Comparison of ENCODE assay signal across 26 cellular contexts in genomic region chr1:148160421-148161251, GRCh38. TPM values are rescaled to one million over a fixed set of nuclear protein-coding genes. Genes with fewer than 3 reads are reported as not detected.
DNase-seq lines count a peak whose midpoint lies in the region; ATAC-seq, FAIRE-seq and TF ChIP-seq lines count a peak whose summit lies in the region.
"Had no signal": no experiment of that assay in that cellular context is flagged by ENCODE, and none has a peak within 500 bp of the region (broad histone marks: within the 10 kb centered on the region; RNA-seq: fewer than 3 reads in every experiment).

No MANE protein-coding gene starts in this region.

- no peak overlapping the region for H2BK5ac ChIP-seq in mesendoderm (ENCODE audit: low read length)

- DNase-seq in left cardiac atrium, result peak; percentile 20
- no peak for DNase-seq in right atrium auricular region (ENCODE audit: low spot score)
- DNase-seq in K562 (ENCODE audit: extremely low read depth in 1 of 4, low spot score in 3 of 4), result peak in 1 of 4 experiments; percentile 6
- peak; percentile 7 for DNase-seq in iPS-NIHi11 (ENCODE audit: low spot score)
- DNase-seq in effector memory CD4-positive, alpha-beta T cell, result no peak
- DNase-seq in Kasumi-1 (lab: John Stamatoyannopoulos, UW), result no peak
- DNase-seq in mesendoderm, result no peak
- DNase-seq in spleen, result no peak
- DNase-seq: activated CD4-positive, alpha-beta T cell treated with anti-CD3 and anti-CD28 coated beads, Interleukin-2, amount 50 U/mL, for 4 hours; activated CD8-positive, alpha-beta memory T cell treated with anti-CD3 and anti-CD28 coated beads, Interleukin-2, amount 50 U/mL, for 4 hours; DMS79; effector memory CD8-positive, alpha-beta T cell; esophagus squamous epithelium; hippocampal formation; IMR-90; mammary epithelial cell; NCI-H1105 treated with DMSO at 0.1 percent for 48 hours; NCI-H2029; NCI-H345; NCI-H774; T1000 had no signal

- H3K27ac ChIP-seq in right atrium auricular region (no peak overlapping the region), K562 (ENCODE audit: extremely low read depth, low read depth, low read length) (no peak overlapping the region), mesendoderm (ENCODE audit: low read depth, low read length) (no peak overlapping the region), spleen (no peak overlapping the region)
- no peak overlapping the region for H3K27ac ChIP-seq in effector memory CD4-positive, alpha-beta T cell (ENCODE audit: insufficient read depth, low read length, poor library complexity, severe bottlenecking)
- H3K27ac ChIP-seq: esophagus squamous epithelium, neural progenitor cell, upper lobe of left lung had no signal

- H3K4me1 ChIP-seq in right atrium auricular region (no peaks in the 10 kb centered on the region), K562 (replicated peaks in 1 of 2; ENCODE audit: control insufficient read depth in 2 of 2, insufficient read depth in 2 of 2, low read length in 2 of 2) (peaks cover 3 to 28% of the 10 kb centered on the region in 2 experiments; a peak in 3 of 5 replicates), mesendoderm (ENCODE audit: control insufficient read depth, low read depth, low read length) (no peaks in the 10 kb centered on the region), spleen (peaks cover 0 to 22% (median 0%) of the 10 kb centered on the region in 6 donors)
- H3K4me1 ChIP-seq in effector memory CD4-positive, alpha-beta T cell (ENCODE audit: control insufficient read depth, insufficient read depth, low read length, poor library complexity, severe bottlenecking), result no peaks in the 10 kb centered on the region
- H3K4me1 ChIP-seq: neural progenitor cell, upper lobe of left lung had no signal

- TF ChIP-seq CTCF in right atrium auricular region (IDR thresholded peaks at IDR 0.05) (no peak), K562 (IDR thresholded peaks at IDR 0.05 in 2 of 3, conservative IDR thresholded peaks at IDR 0.05 in 1 of 3; ENCODE audit: insufficient read depth in 2 of 3, low read depth in 1 of 3, low read length in 3 of 3) (no peak), spleen (IDR thresholded peaks at IDR 0.05 in 8 of 11, conservative IDR thresholded peaks at IDR 0.05 in 3 of 11) (no peak)

- no peaks in the 10 kb centered on the region for H4K20me1 ChIP-seq in K562 (replicated peaks; ENCODE audit: control insufficient read depth, insufficient read depth, low read length)

- H3K4ac ChIP-seq in mesendoderm (ENCODE audit: low read depth, low read length), result no peak overlapping the region

- no peaks in the 10 kb centered on the region for H3K9me1 ChIP-seq in K562 (ENCODE audit: control insufficient read depth, insufficient read depth, low read length)

- H3K4me2 ChIP-seq in K562 (ENCODE audit: insufficient read depth, low read length) (no peak overlapping the region), mesendoderm (ENCODE audit: low read length) (no peak overlapping the region)
- H3K4me2 ChIP-seq: neural progenitor cell had no signal

- in situ Hi-C loops in K562 (cut with MboI), result loop anchor here (10.0 kb wide), 1 partner anchor 84 kb away; no protein-coding TSS in a partner anchor

- H3K79me2 ChIP-seq in K562 (ENCODE audit: control insufficient read depth, insufficient read depth, low read length), result peaks cover 28% of the 10 kb centered on the region
- no peaks in the 10 kb centered on the region for H3K79me2 ChIP-seq in mesendoderm (ENCODE audit: control insufficient read depth, insufficient read depth, low read length)

- TF ChIP-seq POLR2A in K562 (conservative IDR thresholded peaks at IDR 0.05) (no peak), spleen (IDR thresholded peaks at IDR 0.05) (no peak)

- TF ChIP-seq RAD21 in K562 (CRISPR knock-in tag; conservative IDR thresholded peaks at IDR 0.05 in 1 of 2, IDR thresholded peaks at IDR 0.05 in 1 of 2), result no peak

- no peak overlapping the region for H2BK120ac ChIP-seq in mesendoderm (ENCODE audit: low read depth, low read length)

- WGBS in K562 (ENCODE audit: insufficient coverage, low coverage, missing lambda C conversion rate), result 96% methylated on average over 30 of the region's 51 CpGs
- WGBS in mesendoderm (ENCODE audit: extremely low coverage, insufficient coverage, low lambda C conversion rate), result no CpG with 5 or more reads among the region's 51 CpGs
- WGBS in spleen, 5 donors, result 86 to 96% (median 91%) methylated on average over 40 to 51 of the region's 51 CpGs

- no peak overlapping the region for H4K8ac ChIP-seq in mesendoderm (ENCODE audit: low read depth, low read length)

- no peak for TF ChIP-seq EP300 in K562 (IDR thresholded peaks at IDR 0.05; ENCODE audit: low read length)

- ATAC-seq in left cardiac atrium (peak; percentile 38 to 60), K562 (no peak)
- ATAC-seq: effector memory CD8-positive, alpha-beta T cell; GM12878 had no signal

- H3K4me3 ChIP-seq in right atrium auricular region, result no peak overlapping the region
- H3K4me3 ChIP-seq in K562, result no peak overlapping the region
- no peak overlapping the region for H3K4me3 ChIP-seq in effector memory CD4-positive, alpha-beta T cell (ENCODE audit: insufficient read depth, low read depth, low read length, poor library complexity, severe bottlenecking)
- H3K4me3 ChIP-seq in mesendoderm (ENCODE audit: low read length), result no peak overlapping the region
- no peak overlapping the region for H3K4me3 ChIP-seq in spleen
- H3K4me3 ChIP-seq: esophagus squamous epithelium, GM12878, neural progenitor cell, upper lobe of left lung had no signal

- FAIRE-seq in K562 (lab: Jason Lieb, UNC), result no peak
- FAIRE-seq: frontal cortex, GM12878, islet of Langerhans had no signal

- H3K9ac ChIP-seq in K562 (ENCODE audit: insufficient read depth in 1 of 2, low read depth in 2 of 2, low read length in 2 of 2) (no peak overlapping the region), mesendoderm (ENCODE audit: low read length) (no peak overlapping the region)
- H3K9ac ChIP-seq: neural progenitor cell had no signal

- H4K5ac ChIP-seq in mesendoderm (ENCODE audit: low read length), result no peak overlapping the region

- H3K36me3 ChIP-seq in right atrium auricular region (no peaks in the 10 kb centered on the region), K562 (ENCODE audit: control insufficient read depth, insufficient read depth, low read length) (peaks cover 34% of the 10 kb centered on the region), mesendoderm (ENCODE audit: control insufficient read depth, insufficient read depth, low read length) (no peaks in the 10 kb centered on the region), spleen (no peaks in the 10 kb centered on the region)
- no peaks in the 10 kb centered on the region for H3K36me3 ChIP-seq in effector memory CD4-positive, alpha-beta T cell (ENCODE audit: control insufficient read depth, insufficient read depth, low read length)
- H3K36me3 ChIP-seq: esophagus squamous epithelium, neural progenitor cell, upper lobe of left lung had no signal

- H2AFZ ChIP-seq in K562 (ENCODE audit: low read depth, low read length), result no peak overlapping the region
- H2AFZ ChIP-seq: neural progenitor cell had no signal

- no peak overlapping the region for H3K23ac ChIP-seq in mesendoderm (ENCODE audit: low read length)

- no peak overlapping the region for H3K56ac ChIP-seq in mesendoderm (ENCODE audit: low read length)

- H3K79me1 ChIP-seq in mesendoderm (ENCODE audit: low read length), result no peaks in the 10 kb centered on the region

- H3K27me3 ChIP-seq in right atrium auricular region (peaks cover 0 to 17% of the 10 kb centered on the region in 2 donors), K562 (ENCODE audit: control insufficient read depth in 2 of 2, insufficient read depth in 2 of 2, low read length in 2 of 2) (no peaks in the 10 kb centered on the region), mesendoderm (ENCODE audit: insufficient read depth, low read length, poor library complexity) (no peaks in the 10 kb centered on the region), spleen (replicated peaks in 1 of 7) (peaks cover 0 to 59% (median 8%) of the 10 kb centered on the region in 7 donors)
- H3K27me3 ChIP-seq in effector memory CD4-positive, alpha-beta T cell (replicated peaks; ENCODE audit: control insufficient read depth, insufficient read depth, low read length, poor library complexity, severe bottlenecking), result peaks cover 2% of the 10 kb centered on the region
- H3K27me3 ChIP-seq: neural progenitor cell had no signal

- POLR2A ChIA-PET in K562 (lab: Yijun Ruan, JAX), result no interaction called here

- no peak overlapping the region for H3K18ac ChIP-seq in mesendoderm (ENCODE audit: low read length)

- intact Hi-C loops in left cardiac atrium (cut with DNase I), result no loop called here
- intact Hi-C loops in K562 (cut with micrococcal nuclease), result no loop called here
- intact Hi-C loops in spleen (cut with DNase I; ENCODE audit: low total_unique reads), result no loop called here

- no peak overlapping the region for H2AK5ac ChIP-seq in mesendoderm (ENCODE audit: low read length)

- CTCF ChIA-PET in K562 (lab: Yijun Ruan, JAX; ENCODE audit: low intra/inter-chr PET ratio), result no interaction called here

- no peaks in the 10 kb centered on the region for H3K9me3 ChIP-seq in right atrium auricular region
- peaks cover 2% of the 10 kb centered on the region; the same call in 1 of the 2 replicates for H3K9me3 ChIP-seq in K562 (replicated peaks; ENCODE audit: control insufficient read depth, insufficient read depth, low read depth, low read length)
- H3K9me3 ChIP-seq in effector memory CD4-positive, alpha-beta T cell (ENCODE audit: control insufficient read depth, low read length), result no peaks in the 10 kb centered on the region
- no peaks in the 10 kb centered on the region for H3K9me3 ChIP-seq in spleen
- H3K9me3 ChIP-seq: esophagus squamous epithelium, upper lobe of left lung had no signal

- no TSS peak for BruUV-seq in K562 (replicated peaks; lab: Mats Ljungman, UMichigan)

- no peak overlapping the region for H2BK15ac ChIP-seq in mesendoderm (replicated peaks; ENCODE audit: low read depth)

RNA-seq across cellular contexts. Expression of gene NBPF11, which starts 8.6 kb away (rescaled TPM):
- total RNA-seq in left cardiac atrium, result 1 to 10 TPM; 3.8 to 5.0 TPM
- 1 to 10 TPM; 1.9 to 2.2 TPM for total RNA-seq in right atrium auricular region
- 27.8 and 43.3 TPM in 2 replicates for total RNA-seq in K562 (2011; cell fraction: chromatin; rRNA removed; ENCODE audit: low replicate concordance)
- 16.5 and 18.8 TPM in 2 replicates for total RNA-seq in K562 (2011; cell fraction: nucleolus; rRNA removed)
- total RNA-seq in K562 (2011; cell fraction: nucleoplasm; rRNA removed), result 22.3 and 25.0 TPM in 2 replicates
- 5.1 and 5.6 TPM in 2 replicates for total RNA-seq in K562 (2014; rRNA removed)
- 6.9 and 7.9 TPM in 2 replicates for total RNA-seq in K562 (2014; rRNA removed; fragmentation: Illumina TruSeq; extraction: Trizol)
- 8.1 and 8.7 TPM in 2 replicates for total RNA-seq in K562 (2015; rRNA removed; fragmentation: Illumina TruSeq; extraction: Trizol)
- 6.5 and 8.0 TPM in 2 replicates for total RNA-seq in K562 (2021)
- 16.5 and 17.0 TPM in 2 replicates for polyA plus RNA-seq in K562 (2011; rRNA removed)
- polyA plus RNA-seq in K562 (2011; cell fraction: cytosol; rRNA removed), result 5.7 and 8.7 TPM in 2 replicates
- polyA plus RNA-seq in K562 (2011; cell fraction: nucleus; rRNA removed), result 57.0 and 64.2 TPM in 2 replicates
- polyA plus RNA-seq in K562 (2012), result 6.3 and 9.5 TPM in 2 replicates
- 9.3 and 10.2 TPM in 2 replicates for polyA plus RNA-seq in K562 (2014; fragmentation: Illumina TruSeq; extraction: Trizol)
- 1 to 10 TPM; 2.8 to 3.3 TPM for polyA plus RNA-seq in K562 (2014; fragmentation: Nextera tagmentation; extraction: Ambion mirVana)
- polyA plus RNA-seq in K562 (2014; rRNA removed), result 9.1 and 10.1 TPM in 2 replicates
- polyA minus RNA-seq in K562 (2011; rRNA and poly(A)+ RNA removed), result 7.6 and 8.5 TPM in 2 replicates
- 2.4 and 3.9 TPM in 2 replicates for polyA minus RNA-seq in K562 (2011; cell fraction: cytosol; rRNA and poly(A)+ RNA removed)
- 12.9 and 17.0 TPM in 2 replicates for polyA minus RNA-seq in K562 (2011; cell fraction: nucleus; rRNA and poly(A)+ RNA removed)
- polyA plus RNA-seq in mesendoderm (2013, experiment 1 of 2), result 3.8 TPM
- polyA plus RNA-seq in mesendoderm (2013, experiment 2 of 2), result 3.6 TPM
- total RNA-seq in spleen, result 10 to 100 TPM; 11.6 to 20.2 (median 17.8) TPM
- 10 to 100 TPM in 2 of 3 donors, 1 to 10 TPM in 1; 7.2 to 11.0 (median 10.2) TPM for polyA plus RNA-seq in spleen

Comparison
In these comparisons a context has a peak if more than half of its experiments do, and no peak if none do; other contexts are left out.
1. DNase-seq: peak in left cardiac atrium (single experiment) and iPS-NIHi11 (single experiment); none in right atrium auricular region (single experiment), effector memory CD4-positive, alpha-beta T cell (0 of 3), Kasumi-1 (0 of 2), mesendoderm (single experiment) and spleen (single experiment).